19 cellular contexts compared by ENCODE assay signal in genomic region chr2:130529545-130529944, GRCh38. TPM values are rescaled to one million over a fixed set of nuclear protein-coding genes. Genes with fewer than 3 reads are reported as not detected.
"Had no signal": no experiment of that assay in that cellular context is flagged by ENCODE, and none has a peak within 500 bp of the region (broad histone marks: within the 10 kb centered on the region; RNA-seq: fewer than 3 reads in every experiment).

No MANE protein-coding gene starts in this region.

RNA-seq across cellular contexts. Expression of gene CFC1B, which starts 8.5 kb away (rescaled TPM):
- total RNA-seq: activated naive CD4-positive, alpha-beta T cell treated with anti-CD3 and anti-CD28 coated beads for 36 hours; activated naive CD4-positive, alpha-beta T cell treated with anti-CD3 and anti-CD28 coated beads, Interleukin-2, amount 50 U/mL, for 72 hours; activated naive CD8-positive, alpha-beta T cell treated with anti-CD3 and anti-CD28 coated beads for 36 hours; activated naive CD8-positive, alpha-beta T cell treated with anti-CD3 and anti-CD28 coated beads, Interleukin-2, amount 10 ng/mL, durations not matched to agents 7 days and 5 days; activated T-cell treated with anti-CD3 and anti-CD28 coated beads, Interleukin-2, amount 50 U/mL, for 4 hours; activated T-cell treated with anti-CD3 and anti-CD28 coated beads, Interleukin-2, amount 50 U/mL, for 72 hours; activated T-helper 1 cell treated with anti-CD3 and anti-CD28 coated beads, Interleukin-12 subunit alpha, Interleukin-12 subunit beta, Interleukin-2, Interleukin-4 antibody, amounts not matched to agents 30 ng/mL and 10 ng/mL and 1 ng/mL, durations not matched to agents 14 hours and 24 hours and 36 hours; activated T-helper 17 cell treated with anti-CD3 and anti-CD28 coated beads, Interleukin-2, amount 50 U/mL, for 72 hours; activated T-helper 2 cell treated with anti-CD3 and anti-CD28 coated beads, Interferon-gamma antibody, Interleukin-2, Interleukin-4, amounts not matched to agents 10 μg/mL and 5 μg/mL and 100 μg/mL, durations not matched to agents 14 hours and 24 hours and 36 hours; adrenal gland; aorta; ascending aorta; astrocyte; body of pancreas; breast epithelium; bronchial epithelial cell; cardiac muscle cell; cardiac septum; cerebellum had no signal
- polyA plus RNA-seq: adrenal gland, aorta, cardiac muscle cell had no signal

RNA-seq across cellular contexts. Expression of gene POTEI, which starts 20.4 kb away (rescaled TPM):
- total RNA-seq: activated naive CD4-positive, alpha-beta T cell treated with anti-CD3 and anti-CD28 coated beads for 36 hours; activated naive CD4-positive, alpha-beta T cell treated with anti-CD3 and anti-CD28 coated beads, Interleukin-2, amount 50 U/mL, for 72 hours; activated naive CD8-positive, alpha-beta T cell treated with anti-CD3 and anti-CD28 coated beads for 36 hours; activated naive CD8-positive, alpha-beta T cell treated with anti-CD3 and anti-CD28 coated beads, Interleukin-2, amount 10 ng/mL, durations not matched to agents 7 days and 5 days; activated T-cell treated with anti-CD3 and anti-CD28 coated beads, Interleukin-2, amount 50 U/mL, for 4 hours; activated T-cell treated with anti-CD3 and anti-CD28 coated beads, Interleukin-2, amount 50 U/mL, for 72 hours; activated T-helper 1 cell treated with anti-CD3 and anti-CD28 coated beads, Interleukin-12 subunit alpha, Interleukin-12 subunit beta, Interleukin-2, Interleukin-4 antibody, amounts not matched to agents 30 ng/mL and 10 ng/mL and 1 ng/mL, durations not matched to agents 14 hours and 24 hours and 36 hours; activated T-helper 17 cell treated with anti-CD3 and anti-CD28 coated beads, Interleukin-2, amount 50 U/mL, for 72 hours; activated T-helper 2 cell treated with anti-CD3 and anti-CD28 coated beads, Interferon-gamma antibody, Interleukin-2, Interleukin-4, amounts not matched to agents 10 μg/mL and 5 μg/mL and 100 μg/mL, durations not matched to agents 14 hours and 24 hours and 36 hours; ascending aorta; bronchial epithelial cell; cardiac septum had no signal
- polyA plus RNA-seq: aorta had no signal
